ENCODE assay signal across 1 cellular context in genomic region chr16:10022098-10022497, GRCh38.
A peak's percentile ranks its signal among the peaks of the same experiment; 100 is the strongest.
TF ChIP-seq lines count a peak whose summit lies in the region.

No MANE protein-coding gene starts in this region.

TF ChIP-seq in GM12878, 131 proteins besides CTCF, POLR2A, EP300 and RAD21:
- TF ChIP-seq BCL11A (IDR thresholded peaks at IDR 0.05; ENCODE audit: low read depth, low read length): no peak
- no peak for TF ChIP-seq IRF5 (IDR thresholded peaks at IDR 0.05; ENCODE audit: borderline replicate concordance)
- no peak for TF ChIP-seq TCF7 (IDR thresholded peaks at IDR 0.05; ENCODE audit: borderline replicate concordance)
- no peak for TF ChIP-seq BHLHE40 (IDR thresholded peaks at IDR 0.05; ENCODE audit: borderline replicate concordance in 1 of 2, low read depth in 2 of 2, low read length in 1 of 2)
- TF ChIP-seq BCL3 (IDR thresholded peaks at IDR 0.05; ENCODE audit: borderline replicate concordance, insufficient read depth, low read depth, low read length, poor library complexity, severe bottlenecking): peak; percentile 92
- 0 out of 2 replicates have a peak, but pooled peaks have one; percentile 27 for TF ChIP-seq TCF3 (IDR thresholded peaks at IDR 0.05; ENCODE audit: borderline replicate concordance, insufficient read depth, low read depth, low read length)
